In the genomic region with DNA sequence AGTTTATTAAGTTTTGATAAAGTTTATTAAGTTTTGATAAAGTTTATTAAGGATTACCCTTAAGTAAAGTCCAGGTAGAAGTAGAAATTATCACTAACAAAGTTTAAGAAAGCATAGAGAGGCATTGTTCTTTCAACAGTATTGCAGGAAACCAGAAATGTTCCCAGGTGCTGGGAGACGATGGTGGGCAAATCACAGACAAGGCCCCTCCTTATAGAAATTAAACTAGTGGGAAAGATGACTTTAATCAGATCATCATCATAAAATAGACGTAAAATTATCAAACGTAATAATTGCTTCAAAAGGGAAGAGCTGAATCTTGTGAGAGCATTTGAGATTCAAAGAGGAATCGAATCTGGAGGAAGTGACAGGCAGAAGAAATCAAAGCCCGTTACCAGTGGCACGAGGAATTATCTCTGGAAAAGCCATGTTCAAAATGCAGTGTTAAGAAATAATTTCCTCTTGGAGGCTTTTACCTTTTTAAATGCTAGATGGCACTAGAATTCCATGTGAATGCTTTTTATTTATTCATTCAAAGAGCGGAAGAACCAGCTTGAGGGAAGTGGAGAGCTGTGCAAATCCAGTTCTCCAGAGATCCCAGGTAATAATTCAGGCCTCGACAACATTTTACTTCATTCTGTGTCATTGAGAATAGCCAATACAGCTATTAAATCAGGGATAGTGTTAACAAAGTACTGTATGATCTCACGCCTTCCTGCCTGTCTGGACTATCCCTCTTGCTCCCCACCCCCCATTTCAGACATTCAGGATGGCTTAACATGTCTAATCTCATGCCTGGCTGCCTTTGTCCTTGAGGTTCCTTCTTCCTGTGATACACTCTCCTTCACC, we compare ENCODE assay signal across 8 cellular contexts. TPM values are rescaled to one million over a fixed set of nuclear protein-coding genes. Genes with fewer than 3 reads are reported as not detected.
DNase-seq lines count a peak whose midpoint lies in the region; ATAC-seq and TF ChIP-seq lines count a peak whose summit lies in the region.

No MANE protein-coding gene starts in this region.

- H3K36me3 ChIP-seq in adrenal gland (replicated peaks in 1 of 2) (no peaks in the 10 kb centered on the region), right atrium auricular region (no peaks in the 10 kb centered on the region), sigmoid colon (no peaks in the 10 kb centered on the region)

- peak overlapping the region; percentile 98 for H3K4me3 Mint-ChIP-seq in activated CD8-positive, alpha-beta memory T cell treated with anti-CD3 and anti-CD28 coated beads, Interleukin-2, amount 10 ng/mL, durations not matched to agents 7 days and 5 days

- no peak for ATAC-seq in activated CD8-positive, alpha-beta memory T cell treated with anti-CD3 and anti-CD28 coated beads, Interleukin-2, amount 10 ng/mL, durations not matched to agents 7 days and 5 days
- ATAC-seq in HG03175 (IDR thresholded peaks at IDR 0.05; ENCODE audit: unreplicated experiment): no peak

- intact Hi-C loops in adrenal gland (cut with DNase I): loop anchor here (2.0 to 5.0 kb wide), 3 partner anchors 69 to 404 kb away; no protein-coding TSS in a partner anchor
- intact Hi-C loops in sigmoid colon (cut with DNase I): loop anchor here (1.0 to 5.0 kb wide), 3 partner anchors 72 to 405 kb away; a partner anchor contains a TSS

- H3K9me3 Mint-ChIP-seq in activated CD8-positive, alpha-beta memory T cell treated with anti-CD3 and anti-CD28 coated beads, Interleukin-2, amount 10 ng/mL, durations not matched to agents 7 days and 5 days (ENCODE audit: low read depth): no peaks in the 10 kb centered on the region

- DNase-seq in activated CD8-positive, alpha-beta memory T cell treated with anti-CD3 and anti-CD28 coated beads, Interleukin-2, amount 10 ng/mL, durations not matched to agents 7 days and 5 days: peak; percentile 37
- no peak for DNase-seq in activated CD8-positive, alpha-beta memory T cell treated with anti-CD3 and anti-CD28 coated beads, Interleukin-2, amount 50 U/mL, for 4 hours
- DNase-seq in NCI-H2081 treated with DMSO at 0.1 percent for 48 hours (lab: John Stamatoyannopoulos, UW): peak; percentile 0
- peak in 1 of 7 donors; percentile 21 for DNase-seq in adrenal gland
- peak; percentile 54 for DNase-seq in right atrium auricular region (ENCODE audit: low spot score)
- peak; percentile 17 for DNase-seq in sigmoid colon
- no peak for DNase-seq in activated CD4-positive, alpha-beta T cell treated with anti-CD3 and anti-CD28 coated beads for 48 hours

- TF ChIP-seq EP300 in sigmoid colon (IDR thresholded peaks at IDR 0.05): no peak

- WGBS in adrenal gland, 4 donors: 37 to 43% (median 38%) methylated on average over 9 of the region's 9 CpGs
- WGBS in sigmoid colon, 2 donors: 22 to 48% methylated on average over 9 of the region's 9 CpGs

- H3K27ac Mint-ChIP-seq in activated CD8-positive, alpha-beta memory T cell treated with anti-CD3 and anti-CD28 coated beads, Interleukin-2, amount 10 ng/mL, durations not matched to agents 7 days and 5 days: peak overlapping the region; percentile 93

- H3K9me3 ChIP-seq in adrenal gland (replicated peaks in 1 of 3) (no peaks in the 10 kb centered on the region), right atrium auricular region (no peaks in the 10 kb centered on the region), sigmoid colon (no peaks in the 10 kb centered on the region)

- TF ChIP-seq POLR2A in adrenal gland (IDR thresholded peaks at IDR 0.05) (no peak), sigmoid colon (IDR thresholded peaks at IDR 0.05) (no peak)

- H3K4me3 ChIP-seq in adrenal gland: peak overlapping the region in 2 of 4 donors; percentile 84 to 91
- H3K4me3 ChIP-seq in right atrium auricular region: peak overlapping the region; percentile 74 to 83
- peak overlapping the region; percentile 65 to 95 (median 72) for H3K4me3 ChIP-seq in sigmoid colon

- H3K4me1 Mint-ChIP-seq in activated CD8-positive, alpha-beta memory T cell treated with anti-CD3 and anti-CD28 coated beads, Interleukin-2, amount 10 ng/mL, durations not matched to agents 7 days and 5 days: peaks cover 41% of the 10 kb centered on the region

- H3K27ac ChIP-seq in adrenal gland: peak overlapping the region; percentile 33 to 99 (median 88)
- peak overlapping the region; percentile 95 to 97 for H3K27ac ChIP-seq in right atrium auricular region
- peak overlapping the region; percentile 86 to 94 (median 92) for H3K27ac ChIP-seq in sigmoid colon

- peaks cover 14% of the 10 kb centered on the region for H3K36me3 Mint-ChIP-seq in activated CD8-positive, alpha-beta memory T cell treated with anti-CD3 and anti-CD28 coated beads, Interleukin-2, amount 10 ng/mL, durations not matched to agents 7 days and 5 days

- peaks cover 1% of the 10 kb centered on the region for H3K27me3 Mint-ChIP-seq in activated CD8-positive, alpha-beta memory T cell treated with anti-CD3 and anti-CD28 coated beads, Interleukin-2, amount 10 ng/mL, durations not matched to agents 7 days and 5 days

- peak in 5 of 6 experiments; percentile 15 to 48 (median 31) for TF ChIP-seq CTCF in adrenal gland (IDR thresholded peaks at IDR 0.05)
- TF ChIP-seq CTCF in right atrium auricular region (IDR thresholded peaks at IDR 0.05): peak in 1 of 2 donors; percentile 69
- peak in 1 of 4 experiments; percentile 28 for TF ChIP-seq CTCF in sigmoid colon (IDR thresholded peaks at IDR 0.05)

- H3K27me3 ChIP-seq in adrenal gland (no peaks in the 10 kb centered on the region), right atrium auricular region (no peaks in the 10 kb centered on the region), sigmoid colon (no peaks in the 10 kb centered on the region)

- CTCF ChIA-PET in activated CD8-positive, alpha-beta memory T cell treated with anti-CD3 and anti-CD28 coated beads, Interleukin-2, amount 10 ng/mL, durations not matched to agents 7 days and 5 days (lab: Charles Lee): interaction anchor here (0.7 to 5.5 kb wide), 18 partner anchors 10 to 432 kb away, joined by 3 to 128 read pairs (median 4); a partner anchor contains a TSS

- H3K4me1 ChIP-seq in adrenal gland (replicated peaks in 1 of 2): peaks cover 0 to 24% of the 10 kb centered on the region in 2 donors
- peaks cover 0 to 42% of the 10 kb centered on the region in 2 donors for H3K4me1 ChIP-seq in right atrium auricular region
- peaks cover 0 to 52% (median 47%) of the 10 kb centered on the region in 4 donors for H3K4me1 ChIP-seq in sigmoid colon

RNA-seq across cellular contexts. Expression of a gene that starts 1.0 kb away (rescaled TPM):
- 10 to 100 TPM; 47.5 to 56.0 TPM for total RNA-seq in activated CD8-positive, alpha-beta memory T cell treated with anti-CD3 and anti-CD28 coated beads, Interleukin-2, amount 10 ng/mL, durations not matched to agents 7 days and 5 days
- total RNA-seq in adrenal gland: 10 to 100 TPM; 45.8 to 92.7 (median 73.8) TPM
- 10 to 100 TPM; 30.3 to 65.0 (median 51.3) TPM for polyA plus RNA-seq in adrenal gland
- 10 to 100 TPM; 30.3 to 30.5 TPM for total RNA-seq in right atrium auricular region
- 10 to 100 TPM; 22.7 to 35.3 (median 28.9) TPM for total RNA-seq in sigmoid colon
- polyA plus RNA-seq in sigmoid colon: 10 to 100 TPM in 2 of 3 donors, 1 to 10 TPM in 1; 9.6 to 55.8 (median 25.2) TPM

RNA-seq across cellular contexts. Expression of a gene that starts 44.5 kb away (rescaled TPM):
- 100 to 1,000 TPM; 177 to 202 TPM for total RNA-seq in activated CD8-positive, alpha-beta memory T cell treated with anti-CD3 and anti-CD28 coated beads, Interleukin-2, amount 10 ng/mL, durations not matched to agents 7 days and 5 days
- total RNA-seq in adrenal gland (1 to 10 TPM in 2 of 8 donors, under 1 TPM in 6; 0.25 to 4.1 (median 0.80) TPM), right atrium auricular region (1 to 10 TPM; 2.7 to 3.2 TPM), sigmoid colon (1 to 10 TPM in 1 of 4 donors, under 1 TPM in 2, not detected in 1; 0.66 to 3.5 (median 0.71) TPM)
- polyA plus RNA-seq in adrenal gland (1 to 10 TPM; 1.1 to 2.2 (median 1.8) TPM), sigmoid colon (10 to 100 TPM in 1 of 3 donors, 1 to 10 TPM in 2; 3.9 to 10.4 (median 4.2) TPM)

Comparison
In these comparisons a context has a peak if more than half of its experiments do, and no peak if none do; other contexts are left out.
1. DNase-seq: peak in activated CD8-positive, alpha-beta memory T cell treated with anti-CD3 and anti-CD28 coated beads, Interleukin-2, amount 10 ng/mL, durations not matched to agents 7 days and 5 days (single experiment), NCI-H2081 treated with DMSO at 0.1 percent for 48 hours (single experiment), right atrium auricular region (single experiment) and sigmoid colon (single experiment); none in activated CD8-positive, alpha-beta memory T cell treated with anti-CD3 and anti-CD28 coated beads, Interleukin-2, amount 50 U/mL, for 4 hours (single experiment) and activated CD4-positive, alpha-beta T cell treated with anti-CD3 and anti-CD28 coated beads for 48 hours (single experiment).
2. RNA of a gene that starts 44.5 kb away (total RNA-seq): 177 to 202 TPM in activated CD8-positive, alpha-beta memory T cell treated with anti-CD3 and anti-CD28 coated beads, Interleukin-2, amount 10 ng/mL, durations not matched to agents 7 days and 5 days; 2.7 to 3.2 TPM in right atrium auricular region, 0.25 to 4.1 TPM in adrenal gland and 0.66 to 3.5 TPM in sigmoid colon; every median in the first group is over 10 times any median in the second.
3. Peak in every context shown above with its lines, with median percentiles within 50 percentile points of each other: H3K27ac ChIP-seq.